ENCODE assay signal across 8 cellular contexts in genomic region chr11:57597971-57598830, GRCh38. TPM values are rescaled to one million over a fixed set of nuclear protein-coding genes. Genes with fewer than 3 reads are reported as not detected.
DNase-seq lines count a peak whose midpoint lies in the region; ATAC-seq and TF ChIP-seq lines count a peak whose summit lies in the region.

No MANE protein-coding gene starts in this region.

- no peaks in the 10 kb centered on the region for H3K36me3 ChIP-seq in mucosa of rectum (ENCODE audit: control insufficient read depth in 2 of 2, insufficient read depth in 2 of 2, low read length in 2 of 2)
- H3K36me3 ChIP-seq in vagina = peaks cover 0 to 3% of the 10 kb centered on the region in 2 donors

- DNase-seq in stimulated activated CD4-positive, alpha-beta T cell treated with anti-CD3 and anti-CD28 coated beads, Interleukin-12 subunit alpha, Interleukin-12 subunit beta, amount 100 ng/mL, for 4 hours = peak; percentile 1
- no peak for DNase-seq in stimulated activated CD4-positive, alpha-beta T cell treated with anti-CD3 and anti-CD28 coated beads, Interleukin-2, amount 100 ng/mL, for 48 hours
- DNase-seq in fibroblast of gingiva (ENCODE audit: low read depth) (peak; percentile 50), vagina (ENCODE audit: extremely low spot score in 2 of 2) (peak in 1 of 2 donors; percentile 92)
- DNase-seq in activated T-cell treated with anti-CD3 and anti-CD28 coated beads, Interleukin-2, amount 50 U/mL, for 4 hours = no peak

- peaks cover 42% of the 10 kb centered on the region for H3K27me3 Mint-ChIP-seq in activated T-cell treated with anti-CD3 and anti-CD28 coated beads, Interleukin-2, amount 50 U/mL, for 4 hours (ENCODE audit: low read depth)

- peaks cover 7 to 8% of the 10 kb centered on the region in 2 donors for H3K27me3 ChIP-seq in mucosa of rectum (ENCODE audit: control insufficient read depth in 2 of 2, insufficient read depth in 2 of 2, low read length in 2 of 2)
- H3K27me3 ChIP-seq in vagina = no peaks in the 10 kb centered on the region

- no peaks in the 10 kb centered on the region for H3K4me1 Mint-ChIP-seq in activated T-cell treated with anti-CD3 and anti-CD28 coated beads, Interleukin-2, amount 50 U/mL, for 4 hours (ENCODE audit: low read depth)

- TF ChIP-seq CTCF in vagina (IDR thresholded peaks at IDR 0.05) = no peak

- H3K36me3 Mint-ChIP-seq in activated T-cell treated with anti-CD3 and anti-CD28 coated beads, Interleukin-2, amount 50 U/mL, for 4 hours (ENCODE audit: insufficient read depth) = no peaks in the 10 kb centered on the region

- no peaks in the 10 kb centered on the region for H3K9me3 Mint-ChIP-seq in activated T-cell treated with anti-CD3 and anti-CD28 coated beads, Interleukin-2, amount 50 U/mL, for 4 hours

- H3K4me3 ChIP-seq in mucosa of rectum (ENCODE audit: low read length in 2 of 2) (peak overlapping the region; percentile 60 to 63), vagina (peak overlapping the region; percentile 61 to 83)

- ATAC-seq in HG03460 (IDR thresholded peaks at IDR 0.05; ENCODE audit: unreplicated experiment) = no peak
- no peak for ATAC-seq in activated T-cell treated with anti-CD3 and anti-CD28 coated beads, Interleukin-2, amount 50 U/mL, for 4 hours
- ATAC-seq in HG03520 (IDR thresholded peaks at IDR 0.05; ENCODE audit: unreplicated experiment) = no peak

- H3K27ac ChIP-seq in mucosa of rectum (ENCODE audit: low read depth in 2 of 2, low read length in 2 of 2) (peak overlapping the region; percentile 63 to 75), vagina (peak overlapping the region; percentile 92)

- H3K4me1 ChIP-seq in mucosa of rectum (ENCODE audit: control insufficient read depth in 2 of 2, insufficient read depth in 2 of 2, low read length in 2 of 2) (no peaks in the 10 kb centered on the region), vagina (peaks cover 30% of the 10 kb centered on the region)

- TF ChIP-seq POLR2A in vagina (IDR thresholded peaks at IDR 0.05) = no peak

- intact Hi-C loops in vagina (cut with DNase I) = no loop called here

- H3K9me3 ChIP-seq in mucosa of rectum (ENCODE audit: control insufficient read depth in 2 of 2, low read length in 2 of 2) (no peaks in the 10 kb centered on the region), vagina (no peaks in the 10 kb centered on the region)

- no peak overlapping the region for H3K4me3 Mint-ChIP-seq in activated T-cell treated with anti-CD3 and anti-CD28 coated beads, Interleukin-2, amount 50 U/mL, for 4 hours

- peak overlapping the region; percentile 9 to 58 for H3K9ac ChIP-seq in mucosa of rectum (ENCODE audit: low read depth in 1 of 2, low read length in 2 of 2)

RNA-seq across cellular contexts. Expression of gene SERPING1, which starts 0.7 kb away (rescaled TPM):
- 779 TPM for total RNA-seq in vagina
- 1 to 10 TPM in 2 of 3 donors, under 1 TPM in 1; 0.55 to 2.1 (median 1.7) TPM for total RNA-seq in activated T-cell treated with anti-CD3 and anti-CD28 coated beads, Interleukin-2, amount 50 U/mL, for 4 hours

RNA-seq across cellular contexts. Expression of gene UBE2L6, which starts 30.7 kb away (rescaled TPM):
- total RNA-seq in vagina = 48.1 TPM
- total RNA-seq in activated T-cell treated with anti-CD3 and anti-CD28 coated beads, Interleukin-2, amount 50 U/mL, for 4 hours = 100 to 1,000 TPM; 117 to 136 (median 122) TPM

RNA-seq across cellular contexts. Expression of gene YPEL4, which starts 51.5 kb away (rescaled TPM):
- 2.7 TPM for total RNA-seq in vagina
- total RNA-seq in activated T-cell treated with anti-CD3 and anti-CD28 coated beads, Interleukin-2, amount 50 U/mL, for 4 hours = under 1 TPM in 1 of 3 donors, not detected in 2; 0.05 TPM

RNA-seq across cellular contexts. Expression of gene CLP1, which starts 59.4 kb away (rescaled TPM):
- 10.8 TPM for total RNA-seq in vagina
- total RNA-seq in activated T-cell treated with anti-CD3 and anti-CD28 coated beads, Interleukin-2, amount 50 U/mL, for 4 hours = 10 to 100 TPM; 21.6 to 24.6 (median 22.0) TPM

Comparison
In these comparisons a context has a peak if more than half of its experiments do, and no peak if none do; other contexts are left out.
1. DNase-seq: peak in stimulated activated CD4-positive, alpha-beta T cell treated with anti-CD3 and anti-CD28 coated beads, Interleukin-12 subunit alpha, Interleukin-12 subunit beta, amount 100 ng/mL, for 4 hours (single experiment) and fibroblast of gingiva (single experiment); none in stimulated activated CD4-positive, alpha-beta T cell treated with anti-CD3 and anti-CD28 coated beads, Interleukin-2, amount 100 ng/mL, for 48 hours (0 of 2) and activated T-cell treated with anti-CD3 and anti-CD28 coated beads, Interleukin-2, amount 50 U/mL, for 4 hours (single experiment).
2. RNA of gene SERPING1, which starts 0.7 kb away (total RNA-seq): 779 TPM in vagina (single experiment); 0.55 to 2.1 TPM in activated T-cell treated with anti-CD3 and anti-CD28 coated beads, Interleukin-2, amount 50 U/mL, for 4 hours; every median in the first group is over 100 times any median in the second.